23 cellular contexts compared by ENCODE assay signal in the genomic region with DNA sequence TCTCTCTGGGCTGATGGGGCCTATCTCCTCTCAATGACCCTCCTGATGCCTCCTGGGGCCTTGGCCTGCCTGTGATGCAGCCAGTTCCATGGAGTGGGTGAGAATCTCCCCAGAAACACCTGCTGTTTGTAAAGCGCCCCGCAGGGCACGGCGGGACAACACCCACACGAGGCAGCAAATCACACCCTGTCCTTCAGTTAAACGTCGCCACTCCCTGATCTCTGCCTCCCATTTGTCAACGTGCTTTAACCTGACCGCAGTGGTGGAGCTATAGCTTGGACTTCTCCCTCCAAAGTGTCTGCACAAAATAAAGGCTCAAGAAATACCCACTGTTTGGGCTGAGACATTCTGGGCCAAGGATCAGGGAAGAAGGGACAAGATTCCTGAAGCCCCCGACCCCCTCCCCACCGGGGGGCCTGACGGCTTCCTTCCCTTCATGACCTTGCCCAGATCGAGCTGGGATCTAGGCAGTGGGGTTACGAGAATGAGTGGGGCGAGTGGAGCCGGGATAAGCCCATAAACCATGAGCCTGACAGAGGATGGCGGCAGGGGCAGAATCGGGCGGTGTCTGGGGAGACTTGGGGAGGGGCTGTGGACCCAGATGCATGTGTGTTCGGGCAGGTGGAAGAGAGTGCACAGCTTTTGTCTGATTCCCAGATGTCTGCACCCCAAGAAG.
"Had no signal": no experiment of that assay in that cellular context is flagged by ENCODE, and none has a peak within 500 bp of the region (broad histone marks: within the 10 kb centered on the region; RNA-seq: fewer than 3 reads in every experiment).

No MANE protein-coding gene starts in this region.

- H3K27ac Mint-ChIP-seq: activated T-cell treated with anti-CD3 and anti-CD28 coated beads, Interleukin-2, amount 50 U/mL, for 72 hours had no signal

- H3K4me3 ChIP-seq: body of pancreas, esophagus muscularis mucosa, gastroesophageal sphincter, tibial artery, uterus had no signal

- H3K9me3 Mint-ChIP-seq: activated naive CD8-positive, alpha-beta T cell treated with anti-CD3 and anti-CD28 coated beads, Interleukin-2, amount 10 ng/mL, durations not matched to agents 7 days and 5 days; activated T-cell treated with anti-CD3 and anti-CD28 coated beads, Interleukin-2, amount 50 U/mL, for 72 hours; immature natural killer cell; naive thymus-derived CD4-positive, alpha-beta T cell had no signal

- H3K4me1 ChIP-seq: body of pancreas, tibial artery, uterus had no signal

- H3K27ac ChIP-seq: body of pancreas, esophagus muscularis mucosa, gastroesophageal sphincter, neutrophil, tibial artery, uterus had no signal

- H3K27me3 ChIP-seq: body of pancreas, esophagus muscularis mucosa, gastroesophageal sphincter, neutrophil, tibial artery, uterus had no signal

- H3K27me3 Mint-ChIP-seq: activated naive CD8-positive, alpha-beta T cell treated with anti-CD3 and anti-CD28 coated beads, Interleukin-2, amount 10 ng/mL, durations not matched to agents 7 days and 5 days; naive thymus-derived CD4-positive, alpha-beta T cell had no signal

- DNase-seq: activated CD4-positive, alpha-beta T cell treated with anti-CD3 and anti-CD28 coated beads for 48 hours; activated CD4-positive, CD25-positive, alpha-beta regulatory T cell; activated CD8-positive, alpha-beta memory T cell treated with anti-CD3 and anti-CD28 coated beads for 24 hours; activated CD8-positive, alpha-beta memory T cell treated with anti-CD3 and anti-CD28 coated beads, Interleukin-2, amount 50 U/mL, for 48 hours; activated gamma-delta T cell; activated naive CD8-positive, alpha-beta T cell treated with anti-CD3 and anti-CD28 coated beads, Interleukin-2, amount 10 ng/mL, durations not matched to agents 7 days and 5 days; activated T-cell treated with anti-CD3 and anti-CD28 coated beads, Interleukin-2, amount 50 U/mL, for 72 hours; amygdala; body of pancreas; caudate nucleus; immature natural killer cell; kidney glomerular epithelial cell; mesenchymal stem cell; naive thymus-derived CD4-positive, alpha-beta T cell; SK-N-SH; stimulated activated naive CD8-positive, alpha-beta T cell treated with anti-CD3 and anti-CD28 coated beads, Interleukin-15, Interleukin-2, amounts not matched to agents 100 U/mL and 50 U/mL, for 24 hours; substantia nigra; T1000; tibial artery; uterus had no signal

- H3K4me3 Mint-ChIP-seq: activated naive CD8-positive, alpha-beta T cell treated with anti-CD3 and anti-CD28 coated beads, Interleukin-2, amount 10 ng/mL, durations not matched to agents 7 days and 5 days; activated T-cell treated with anti-CD3 and anti-CD28 coated beads, Interleukin-2, amount 50 U/mL, for 72 hours; immature natural killer cell; naive thymus-derived CD4-positive, alpha-beta T cell had no signal

- H3K9me3 ChIP-seq: body of pancreas, neutrophil, SK-N-SH had no signal

- H3K36me3 ChIP-seq: uterus had no signal

- ATAC-seq: activated T-cell treated with anti-CD3 and anti-CD28 coated beads, Interleukin-2, amount 50 U/mL, for 72 hours; body of pancreas; gastroesophageal sphincter; stimulated activated naive CD8-positive, alpha-beta T cell treated with anti-CD3 and anti-CD28 coated beads, Interleukin-15, Interleukin-2, amounts not matched to agents 100 U/mL and 50 U/mL, for 24 hours had no signal
